17 cellular contexts compared by ENCODE assay signal in the genomic region with DNA sequence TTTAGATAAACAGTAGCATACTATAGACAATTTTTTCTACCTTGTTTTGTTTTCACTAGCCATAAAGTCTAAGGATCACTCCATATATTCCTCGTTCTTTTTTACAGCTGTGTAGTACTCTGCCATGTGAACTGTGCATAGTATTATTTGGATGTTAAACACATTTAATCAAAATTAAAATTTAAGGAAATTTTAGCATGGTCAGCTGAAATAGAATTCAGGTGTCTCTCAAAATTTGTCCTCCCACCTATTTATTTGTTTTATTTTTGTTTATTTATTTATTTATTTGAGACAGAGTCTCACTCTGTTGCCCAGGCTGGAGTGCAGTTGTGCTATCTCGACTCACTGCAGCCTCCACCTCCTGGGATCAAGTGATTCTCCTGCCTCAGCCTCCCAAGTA.
"Had no signal": no experiment of that assay in that cellular context is flagged by ENCODE, and none has a peak within 500 bp of the region (broad histone marks: within the 10 kb centered on the region; RNA-seq: fewer than 3 reads in every experiment).

No MANE protein-coding gene starts in this region.

- H3K27ac ChIP-seq: coronary artery, ovary, right atrium auricular region, stomach, thoracic aorta, transverse colon had no signal

- H3K4me3 ChIP-seq: coronary artery, heart left ventricle, ovary, right atrium auricular region, stomach, thoracic aorta, transverse colon had no signal

- H3K36me3 Mint-ChIP-seq: natural killer cell had no signal

- H3K4me3 Mint-ChIP-seq: neural crest cell had no signal

- H3K9me3 ChIP-seq: heart left ventricle, ovary, right atrium auricular region, stomach, thoracic aorta, transverse colon had no signal

- H3K27me3 ChIP-seq: heart left ventricle, ovary, right atrium auricular region, stomach, transverse colon had no signal

- H3K4me1 Mint-ChIP-seq: neural crest cell had no signal

- H3K36me3 ChIP-seq: heart left ventricle, ovary, right atrium auricular region, stomach, thoracic aorta, transverse colon had no signal

- DNase-seq: effector CD4-positive, alpha-beta T cell; heart left ventricle; hippocampal formation; mammary epithelial cell; natural killer cell; ovary; small intestine; stimulated activated CD4-positive, alpha-beta T cell treated with anti-CD3 and anti-CD28 coated beads, Interleukin-12 subunit alpha, Interleukin-12 subunit beta, amount 100 ng/mL, for 4 hours; stomach; substantia nigra; transverse colon had no signal

- H3K9me3 Mint-ChIP-seq: natural killer cell had no signal

- ATAC-seq: esophagus mucosa, heart left ventricle, left lobe of liver, natural killer cell had no signal
